In the genomic region with DNA sequence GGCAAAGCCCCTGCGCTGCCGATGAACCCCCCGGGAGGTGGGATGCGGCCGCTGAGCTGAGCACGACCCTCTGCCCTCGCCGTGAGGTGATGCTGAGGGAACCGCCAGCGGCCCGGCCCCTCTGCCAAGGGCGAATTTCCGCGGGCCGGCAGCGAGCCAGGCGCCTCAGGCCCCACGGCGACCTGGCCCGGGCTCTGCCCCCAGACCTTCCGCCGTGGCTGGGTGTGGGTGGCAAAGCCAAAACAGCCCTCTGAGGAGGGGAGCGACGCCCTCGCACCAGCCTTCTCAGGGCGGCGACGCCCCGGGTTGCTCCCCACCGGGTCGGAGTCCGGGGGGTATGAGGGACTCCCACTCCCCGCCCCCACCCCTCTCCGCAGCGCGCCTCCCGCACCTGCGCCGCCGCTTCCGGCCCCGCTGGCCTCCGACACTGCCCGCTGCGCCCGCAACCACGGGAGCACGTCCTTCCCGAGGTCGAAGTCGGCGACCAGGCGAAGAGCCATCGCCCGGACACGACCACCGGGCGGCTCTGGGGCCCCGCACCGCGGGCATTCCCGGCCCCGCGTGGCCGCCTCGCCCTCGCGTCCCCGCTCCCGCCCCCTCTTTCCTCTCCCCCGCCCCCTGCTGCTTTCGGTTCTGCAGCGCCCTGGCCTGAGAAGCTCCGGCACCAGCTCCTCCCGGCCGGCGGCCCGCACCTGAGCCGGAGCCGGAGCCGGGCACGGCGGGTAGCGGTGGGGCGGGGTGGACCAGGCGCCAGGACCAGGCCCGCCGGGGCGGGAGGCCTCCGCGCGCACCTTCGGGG, we compare ENCODE assay signal across 8 cellular contexts. TPM values are rescaled to one million over a fixed set of nuclear protein-coding genes. Genes with fewer than 3 reads are reported as not detected.
DNase-seq lines count a peak whose midpoint lies in the region; ATAC-seq, FAIRE-seq and TF ChIP-seq lines count a peak whose summit lies in the region.

Gene GSAP, minus strand, starts transcription at position 528 of the 799 bp plus-strand sequence. Its CDS starts 28 bp downstream, at position 500.

- no peak for TF ChIP-seq CTCF in brain microvascular endothelial cell (IDR thresholded peaks at IDR 0.05; ENCODE audit: low read depth, low read length, missing control alignments)

- DNase-seq in COR-L47 (lab: John Stamatoyannopoulos, UW) (peak; percentile 25), HUDEP-2 (lab: John Stamatoyannopoulos, UW; ENCODE audit: unreplicated experiment in 76 of 76) (peak in 42 of 76 experiments; percentile 4 to 60 (median 32)), brain microvascular endothelial cell (no peak), iPS-NIHi11 (ENCODE audit: low spot score) (peak; percentile 81), small intestine (peak; percentile 80), dedifferentiated amniotic fluid mesenchymal stem cell (ENCODE audit: extremely low spot score) (no peak)
- peak; percentile 17 for DNase-seq in T-helper 2 cell treated with Interferon-gamma antibody and Interleukin-4, amounts not matched to agents 5 μg/mL and 100 μg/mL, for 36 hours (ENCODE audit: low spot score)

- peak; percentile 50 for ATAC-seq in GM19467 (IDR thresholded peaks at IDR 0.05; ENCODE audit: unreplicated experiment)

- H3K27me3 ChIP-seq in brain microvascular endothelial cell (replicated peaks): no peaks in the 10 kb centered on the region
- H3K27me3 ChIP-seq in small intestine (ENCODE audit: control insufficient read depth in 2 of 2, insufficient read depth in 2 of 2, low read length in 2 of 2): no peaks in the 10 kb centered on the region

- H3K27me3 Mint-ChIP-seq in T-helper 2 cell treated with Interferon-gamma antibody and Interleukin-4, amounts not matched to agents 5 μg/mL and 100 μg/mL, for 36 hours (ENCODE audit: low read depth): peaks cover 39% of the 10 kb centered on the region

- peak within 1 kb of the TSS; percentile 60 for H3K4me3 ChIP-seq in brain microvascular endothelial cell (ENCODE audit: low read depth, low read length)
- H3K4me3 ChIP-seq in small intestine (ENCODE audit: low read depth in 1 of 2, low read length in 2 of 2): peak within 1 kb of the TSS; percentile 74 to 92

- H3K36me3 ChIP-seq in brain microvascular endothelial cell (replicated peaks) (no peaks in the 10 kb centered on the region), small intestine (ENCODE audit: control insufficient read depth in 2 of 2, insufficient read depth in 2 of 2, low read length in 2 of 2) (no peaks in the 10 kb centered on the region)

- no peaks in the 10 kb centered on the region for H3K4me1 ChIP-seq in small intestine (ENCODE audit: control insufficient read depth in 2 of 2, insufficient read depth in 1 of 2, low read depth in 1 of 2, low read length in 1 of 2)

- no peaks in the 10 kb centered on the region for H3K9me3 ChIP-seq in small intestine (ENCODE audit: control insufficient read depth, low read depth)

- no peak for FAIRE-seq in small intestine (lab: Jason Lieb, UNC)

- peak within 1 kb of the TSS; percentile 56 for H3K4me3 Mint-ChIP-seq in T-helper 2 cell treated with Interferon-gamma antibody and Interleukin-4, amounts not matched to agents 5 μg/mL and 100 μg/mL, for 36 hours

- H3K4me1 Mint-ChIP-seq in T-helper 2 cell treated with Interferon-gamma antibody and Interleukin-4, amounts not matched to agents 5 μg/mL and 100 μg/mL, for 36 hours (ENCODE audit: low read depth): peaks cover 31% of the 10 kb centered on the region

- H3K36me3 Mint-ChIP-seq in T-helper 2 cell treated with Interferon-gamma antibody and Interleukin-4, amounts not matched to agents 5 μg/mL and 100 μg/mL, for 36 hours (ENCODE audit: low read depth): peaks cover 2% of the 10 kb centered on the region

- H3K27ac ChIP-seq in brain microvascular endothelial cell (no peak within 1 kb of the TSS), small intestine (ENCODE audit: low read depth in 1 of 2, low read length in 1 of 2) (peak within 1 kb of the TSS; percentile 74 to 85)

- WGBS in small intestine, 3 donors: 0 to 1% (median 0%) methylated on average over 54 to 93 of the region's 93 CpGs

- in situ Hi-C loops in brain microvascular endothelial cell (cut with HindIII; ENCODE audit: low pct_ligation_motif_present, low sequenced_read_pairs): no loop called here

- H3K9me3 Mint-ChIP-seq in T-helper 2 cell treated with Interferon-gamma antibody and Interleukin-4, amounts not matched to agents 5 μg/mL and 100 μg/mL, for 36 hours: no peaks in the 10 kb centered on the region

- H3K27ac Mint-ChIP-seq in T-helper 2 cell treated with Interferon-gamma antibody and Interleukin-4, amounts not matched to agents 5 μg/mL and 100 μg/mL, for 36 hours: no peak within 1 kb of the TSS

RNA-seq across cellular contexts. Expression of gene GSAP, which starts in this region (rescaled TPM):
- polyA plus RNA-seq in small intestine: 1 to 10 TPM; 3.0 to 6.0 (median 3.8) TPM

Comparison
In these comparisons a context has a peak if more than half of its experiments do, and no peak if none do; other contexts are left out.
1. DNase-seq: peak in COR-L47 (single experiment), HUDEP-2 (42 of 76), T-helper 2 cell treated with Interferon-gamma antibody and Interleukin-4, amounts not matched to agents 5 μg/mL and 100 μg/mL, for 36 hours (single experiment), iPS-NIHi11 (single experiment) and small intestine (single experiment); none in brain microvascular endothelial cell (single experiment) and dedifferentiated amniotic fluid mesenchymal stem cell (single experiment).